ENCODE assay signal across 2 cellular contexts in the genomic region with DNA sequence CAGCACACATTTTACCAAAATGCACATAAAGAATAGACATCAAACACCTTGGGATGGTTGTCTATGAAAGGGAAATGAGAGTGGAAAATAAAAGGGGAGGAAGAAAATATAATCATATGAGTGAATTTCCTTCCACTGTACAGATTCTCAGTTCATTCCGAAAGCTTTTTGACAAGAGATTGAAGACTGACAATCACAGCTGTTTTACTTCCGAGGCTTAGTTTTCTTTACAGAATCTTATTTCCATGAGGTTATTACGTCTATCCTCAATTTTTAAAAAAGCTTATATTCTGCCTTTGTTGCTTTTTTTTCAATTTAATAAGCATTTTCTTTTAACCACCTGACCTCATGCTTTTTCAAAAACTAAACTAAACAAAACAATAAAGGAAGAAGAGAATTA.
TF ChIP-seq lines count a peak whose summit lies in the region.

No MANE protein-coding gene starts in this region.

TF ChIP-seq in A549, 52 proteins besides CTCF, POLR2A, EP300 and RAD21:
- TF ChIP-seq ZC3H11A (IDR thresholded peaks at IDR 0.05) (no peak), BHLHE40 (IDR thresholded peaks at IDR 0.05; ENCODE audit: low read depth, low read length) (no peak), HOXB13 (CRISPR knock-in tag; IDR thresholded peaks at IDR 0.05; ENCODE audit: low read depth) (no peak), POLR2AphosphoS2 (conservative IDR thresholded peaks at IDR 0.05; ENCODE audit: low read length) (no peak), JUNB (IDR thresholded peaks at IDR 0.05) (no peak), HOXA7 (CRISPR knock-in tag; IDR thresholded peaks at IDR 0.05) (no peak)

TF ChIP-seq in endothelial cell of umbilical vein, 7 proteins besides CTCF, POLR2A, EP300 and RAD21:
- no peak for TF ChIP-seq MYC (IDR thresholded peaks at IDR 0.05; ENCODE audit: low read depth, low read length)
- TF ChIP-seq GATA2 (IDR thresholded peaks at IDR 0.05; ENCODE audit: insufficient read depth, insufficient read length, low read depth, low read length) = no peak
- TF ChIP-seq, protein P1, sequence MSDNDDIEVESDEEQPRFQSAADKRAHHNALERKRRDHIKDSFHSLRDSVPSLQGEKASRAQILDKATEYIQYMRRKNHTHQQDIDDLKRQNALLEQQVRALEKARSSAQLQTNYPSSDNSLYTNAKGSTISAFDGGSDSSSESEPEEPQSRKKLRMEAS (IDR thresholded peaks at IDR 0.05; ENCODE audit: insufficient read depth, insufficient read length) = no peak
- TF ChIP-seq EZH2 (IDR thresholded peaks at IDR 0.05; ENCODE audit: borderline replicate concordance, low read depth, low read length, severe bottlenecking) = no peak
- no peak for TF ChIP-seq JUN (IDR thresholded peaks at IDR 0.05; ENCODE audit: borderline replicate concordance, insufficient read depth, insufficient read length, low read depth)
- TF ChIP-seq POLR2AphosphoS5 (IDR thresholded peaks at IDR 0.05; ENCODE audit: insufficient read depth, low read depth, low read length) = no peak
- TF ChIP-seq FOS (IDR thresholded peaks at IDR 0.05; ENCODE audit: borderline replicate concordance, insufficient read depth, low read length) = no peak
